ENCODE assay signal across 10 cellular contexts in the genomic region with DNA sequence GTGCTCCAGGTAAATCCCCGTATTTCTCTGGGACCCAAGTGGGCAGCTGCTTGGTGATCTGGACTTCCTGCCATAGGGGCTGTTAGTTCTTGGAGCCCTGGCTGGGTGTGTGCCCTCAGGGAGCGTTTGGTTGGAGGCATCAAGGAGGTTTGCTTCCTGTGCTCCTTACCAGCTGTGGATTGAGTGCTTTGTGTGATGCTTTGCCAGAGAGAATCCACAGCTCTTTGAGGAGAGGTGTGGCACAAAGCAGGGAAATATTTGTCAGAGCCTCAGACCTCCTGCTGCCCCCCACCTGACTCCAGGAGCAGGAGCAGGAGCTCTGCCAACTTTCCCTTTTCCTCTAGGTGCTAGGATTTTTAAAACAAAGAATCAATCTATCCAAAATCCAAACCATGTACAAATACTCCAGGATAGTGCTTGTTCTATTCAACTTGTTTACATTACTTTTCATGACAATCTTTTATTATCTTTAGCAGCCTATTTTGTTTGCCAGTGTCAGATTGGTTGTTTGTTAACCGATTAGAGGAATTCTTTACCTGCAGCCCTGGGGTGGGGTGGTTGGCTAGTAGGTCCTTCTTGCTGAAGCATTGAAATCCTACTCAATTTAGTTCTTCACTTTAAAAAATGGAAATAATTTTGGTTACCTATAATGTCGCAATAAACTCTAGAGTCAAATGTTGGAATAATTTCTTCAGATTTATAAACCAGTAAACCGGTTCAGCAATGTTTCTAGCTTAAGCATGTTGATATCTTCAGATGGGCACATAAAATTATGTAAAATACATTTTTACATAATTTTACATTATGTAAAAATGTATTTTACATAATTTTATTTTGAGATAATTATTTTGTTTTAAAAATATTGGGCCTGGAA. TPM values are rescaled to one million over a fixed set of nuclear protein-coding genes. Genes with fewer than 3 reads are reported as not detected.
DNase-seq lines count a peak whose midpoint lies in the region; ATAC-seq, FAIRE-seq and TF ChIP-seq lines count a peak whose summit lies in the region.
"Had no signal": no experiment of that assay in that cellular context is flagged by ENCODE, and none has a peak within 500 bp of the region (broad histone marks: within the 10 kb centered on the region; RNA-seq: fewer than 3 reads in every experiment).

No MANE protein-coding gene starts in this region.

- no peak overlapping the region for H3K27ac ChIP-seq in GM23338 (ENCODE audit: low read depth)
- peak overlapping the region; percentile 48 for H3K27ac ChIP-seq in right cardiac atrium (ENCODE audit: low read length)
- H3K27ac ChIP-seq in skeletal muscle tissue (ENCODE audit: low read depth, low read length) = peak overlapping the region; percentile 36
- H3K27ac ChIP-seq: SJSA1 had no signal

- WGBS in right cardiac atrium = 56% methylated on average over 5 of the region's 5 CpGs

- H2AFZ ChIP-seq in GM23338 = no peak overlapping the region

- no peak for ATAC-seq in GM23338
- no peak for ATAC-seq in right cardiac atrium
- no peak for ATAC-seq in HG03095 (IDR thresholded peaks at IDR 0.05; ENCODE audit: unreplicated experiment)
- ATAC-seq in GM21367 (IDR thresholded peaks at IDR 0.05; ENCODE audit: unreplicated experiment) = no peak

- intact Hi-C loops in right cardiac atrium (cut with DNase I) = no loop called here

- no peak for TF ChIP-seq CTCF in GM23338 (conservative IDR thresholded peaks at IDR 0.05; ENCODE audit: low read depth in 2 of 2)

- peaks cover 9% of the 10 kb centered on the region for H3K27me3 ChIP-seq in GM23338 (ENCODE audit: insufficient read depth)
- no peaks in the 10 kb centered on the region for H3K27me3 ChIP-seq in right cardiac atrium (ENCODE audit: control insufficient read depth, insufficient read depth)
- H3K27me3 ChIP-seq in skeletal muscle tissue (ENCODE audit: control insufficient read depth in 3 of 3, insufficient read depth in 3 of 3, low read length in 3 of 3) = no peaks in the 10 kb centered on the region
- H3K27me3 ChIP-seq: SJSA1 had no signal

- peak overlapping the region; percentile 48; the same call in 1 of the 3 replicates for H3K4me3 Mint-ChIP-seq in GM23338

- H3K9me2 ChIP-seq in GM23338 (ENCODE audit: insufficient read depth) = no peaks in the 10 kb centered on the region

- FAIRE-seq in GM12892 (lab: Jason Lieb, UNC) = no peak

- H3K9me3 ChIP-seq in right cardiac atrium (ENCODE audit: control insufficient read depth, low read length) (no peaks in the 10 kb centered on the region), skeletal muscle tissue (ENCODE audit: control insufficient read depth in 3 of 3, low read length in 3 of 3) (no peaks in the 10 kb centered on the region)
- H3K9me3 ChIP-seq: SJSA1 had no signal

- TF ChIP-seq POLR2A in GM12892 (IDR thresholded peaks at IDR 0.05; ENCODE audit: low read depth, low read length) = no peak

- H3K27me3 Mint-ChIP-seq in GM23338 (ENCODE audit: insufficient read depth, low read depth, poor library complexity) = peaks cover 27% of the 10 kb centered on the region

- peak; percentile 35 for DNase-seq in GM23338 (ENCODE audit: low spot score)
- DNase-seq in NCI-H748 treated with DMSO at 0.1 percent for 48 hours (lab: John Stamatoyannopoulos, UW) = peak; percentile 14
- DNase-seq in right cardiac atrium = no peak
- DNase-seq in OCI-M2 (lab: John Stamatoyannopoulos, UW; ENCODE audit: unreplicated experiment) = no peak
- no peak for DNase-seq in GM12892 (ENCODE audit: insufficient read length)
- DNase-seq: activated naive CD4-positive, alpha-beta T cell treated with Interleukin-2 at 50 U/mL for 16 hours had no signal

- no peaks in the 10 kb centered on the region for H3F3A ChIP-seq in GM23338 (replicated peaks; ENCODE audit: low read depth)

- peak overlapping the region; percentile 90 for H3K4me2 ChIP-seq in GM23338

- peaks cover 5% of the 10 kb centered on the region; the same call in 2 of the 3 replicates for H3K9me3 Mint-ChIP-seq in GM23338

- no peak overlapping the region for H3K27ac Mint-ChIP-seq in GM23338

- H3K36me3 Mint-ChIP-seq in GM23338 (ENCODE audit: low read depth) = peaks cover 5% of the 10 kb centered on the region; the same call in 1 of the 3 replicates

- no peaks in the 10 kb centered on the region for H3K36me3 ChIP-seq in GM23338 (ENCODE audit: insufficient read depth)
- no peaks in the 10 kb centered on the region for H3K36me3 ChIP-seq in skeletal muscle tissue (ENCODE audit: control insufficient read depth in 3 of 3, insufficient read depth in 3 of 3, low read length in 3 of 3)

- H3K79me2 ChIP-seq in GM23338 (replicated peaks; ENCODE audit: insufficient read depth) = peaks cover 69% of the 10 kb centered on the region

- peak overlapping the region in 1 of 3 donors; percentile 54 for H3K9ac ChIP-seq in skeletal muscle tissue (ENCODE audit: low read depth in 1 of 3, low read length in 3 of 3)

- H3K4me3 ChIP-seq in GM23338 (peak overlapping the region; percentile 85), right cardiac atrium (ENCODE audit: low read length) (no peak overlapping the region), skeletal muscle tissue (ENCODE audit: low read length in 3 of 3) (peak overlapping the region in 1 of 3 donors; percentile 23)

- H4K20me1 ChIP-seq in GM23338 (replicated peaks; ENCODE audit: insufficient read depth) = peaks cover 6% of the 10 kb centered on the region; the same call in 1 of the 2 replicates

- H3K4me1 ChIP-seq in GM23338 (ENCODE audit: insufficient read depth) (peaks cover 26% of the 10 kb centered on the region), right cardiac atrium (ENCODE audit: control insufficient read depth, insufficient read depth, low read length) (peaks cover 11% of the 10 kb centered on the region), skeletal muscle tissue (ENCODE audit: control insufficient read depth in 3 of 3, insufficient read depth in 3 of 3, low read length in 3 of 3) (peaks cover 29 to 37% (median 29%) of the 10 kb centered on the region in 3 donors)

- peaks cover 23% of the 10 kb centered on the region for H3K4me1 Mint-ChIP-seq in GM23338

TF ChIP-seq in GM23338, 12 proteins besides CTCF, POLR2A, EP300 and RAD21 (continues in another document):
- TF ChIP-seq ZNF462 (CRISPR knock-in tag; IDR thresholded peaks at IDR 0.05) (no peak), NANOG (IDR thresholded peaks at IDR 0.05; ENCODE audit: borderline replicate concordance) (no peak), CREB1 (CRISPR knock-in tag; IDR thresholded peaks at IDR 0.05; ENCODE audit: low read depth) (no peak)

RNA-seq across cellular contexts. Expression of gene CTDSPL, which starts 2.5 kb away (rescaled TPM):
- 41.2 and 42.0 TPM in 2 replicates for total RNA-seq in GM23338 (2014; rRNA removed; shearing (Covaris generic))
- polyA plus RNA-seq in GM23338 (2016; fragmentation: Nextera tagmentation; extraction: Ambion mirVana) (23.2 and 23.8 TPM in 2 replicates), right cardiac atrium (13.6 TPM)
- total RNA-seq in right cardiac atrium (10 to 100 TPM; 38.3 to 50.9 (median 41.0) TPM), skeletal muscle tissue (20.4 TPM)
- 0.15 TPM for polyA plus RNA-seq in GM12892 (2012; ENCODE audit: missing spikeins)

Comparison
In these comparisons a context has a peak if more than half of its experiments do, and no peak if none do; other contexts are left out.
1. DNase-seq: peak in GM23338 (single experiment) and NCI-H748 treated with DMSO at 0.1 percent for 48 hours (single experiment); none in right cardiac atrium (0 of 3), OCI-M2 (single experiment) and GM12892 (single experiment).